Comparison of ENCODE assay signal across 11 cellular contexts in genomic region chr1:19425643-19426245, GRCh38. TPM values are rescaled to one million over a fixed set of nuclear protein-coding genes. Genes with fewer than 3 reads are reported as not detected.
DNase-seq lines count a peak whose midpoint lies in the region; ATAC-seq and TF ChIP-seq lines count a peak whose summit lies in the region.
"Had no signal": no experiment of that assay in that cellular context is flagged by ENCODE, and none has a peak within 500 bp of the region (broad histone marks: within the 10 kb centered on the region; RNA-seq: fewer than 3 reads in every experiment).

No MANE protein-coding gene starts in this region.

- no peak for ATAC-seq in naive thymus-derived CD4-positive, alpha-beta T cell
- ATAC-seq in GM19397 (IDR thresholded peaks at IDR 0.05; ENCODE audit: unreplicated experiment) = no peak
- no peak for ATAC-seq in GM19023 (IDR thresholded peaks at IDR 0.05; ENCODE audit: unreplicated experiment)

- no peaks in the 10 kb centered on the region for H3K36me3 Mint-ChIP-seq in activated naive CD4-positive, alpha-beta T cell treated with anti-CD3 and anti-CD28 coated beads, Interleukin-2, amount 50 U/mL, for 24 hours
- peaks cover 0 to 15% (median 0%) of the 10 kb centered on the region in 5 donors for H3K36me3 Mint-ChIP-seq in naive thymus-derived CD4-positive, alpha-beta T cell
- H3K36me3 Mint-ChIP-seq in type B pancreatic cell = no peaks in the 10 kb centered on the region

- DNase-seq in activated naive CD4-positive, alpha-beta T cell (lab: John Stamatoyannopoulos, UW) = no peak
- DNase-seq in ascending aorta (ENCODE audit: low spot score in 2 of 2) = no peak
- no peak for DNase-seq in naive thymus-derived CD4-positive, alpha-beta T cell
- no peak for DNase-seq in type B pancreatic cell (ENCODE audit: extremely low spot score, unreplicated experiment)
- DNase-seq in WERI-Rb-1 = no peak
- DNase-seq: activated CD8-positive, alpha-beta memory T cell treated with anti-CD3 and anti-CD28 coated beads for 24 hours; SHP77 treated with DMSO at 0.1 percent for 48 hours had no signal

- H3K4me3 ChIP-seq in ascending aorta (no peak overlapping the region), WERI-Rb-1 (ENCODE audit: low read depth, low read length) (no peak overlapping the region)
- no peak overlapping the region for H3K4me3 ChIP-seq in naive thymus-derived CD4-positive, alpha-beta T cell (ENCODE audit: low read length)
- H3K4me3 ChIP-seq: cardiac muscle cell had no signal

- intact Hi-C loops in ascending aorta (cut with DNase I) = no loop called here
- intact Hi-C loops in naive thymus-derived CD4-positive, alpha-beta T cell (cut with micrococcal nuclease) = no loop called here

- no peaks in the 10 kb centered on the region for H3K27me3 Mint-ChIP-seq in activated naive CD4-positive, alpha-beta T cell treated with anti-CD3 and anti-CD28 coated beads, Interleukin-2, amount 50 U/mL, for 24 hours
- no peaks in the 10 kb centered on the region for H3K27me3 Mint-ChIP-seq in naive thymus-derived CD4-positive, alpha-beta T cell
- H3K27me3 Mint-ChIP-seq in type B pancreatic cell = no peaks in the 10 kb centered on the region

- H3K4me1 Mint-ChIP-seq in activated naive CD4-positive, alpha-beta T cell treated with anti-CD3 and anti-CD28 coated beads, Interleukin-2, amount 50 U/mL, for 24 hours = peaks cover 92% of the 10 kb centered on the region
- H3K4me1 Mint-ChIP-seq in naive thymus-derived CD4-positive, alpha-beta T cell = peaks cover 62 to 99% (median 92%) of the 10 kb centered on the region in 7 donors
- H3K4me1 Mint-ChIP-seq in type B pancreatic cell (ENCODE audit: unreplicated experiment) = peaks cover 61% of the 10 kb centered on the region

- H3K27ac ChIP-seq in ascending aorta (peak overlapping the region; percentile 80), WERI-Rb-1 (no peak overlapping the region)
- H3K27ac ChIP-seq in naive thymus-derived CD4-positive, alpha-beta T cell (ENCODE audit: low read depth, low read length) = no peak overlapping the region
- H3K27ac ChIP-seq: cardiac muscle cell had no signal

- CTCF ChIA-PET in naive thymus-derived CD4-positive, alpha-beta T cell (lab: Charles Lee) = interaction anchor here (0.8 kb wide), 1 partner anchor 61 kb away, joined by 3 read pairs; no protein-coding TSS in a partner anchor

- H3K9me3 ChIP-seq in ascending aorta = no peaks in the 10 kb centered on the region
- no peaks in the 10 kb centered on the region for H3K9me3 ChIP-seq in naive thymus-derived CD4-positive, alpha-beta T cell (ENCODE audit: control insufficient read depth in 2 of 3, low read length in 3 of 3)
- no peaks in the 10 kb centered on the region for H3K9me3 ChIP-seq in WERI-Rb-1 (ENCODE audit: severe bottlenecking)

- peak overlapping the region; percentile 84 for H3K27ac Mint-ChIP-seq in activated naive CD4-positive, alpha-beta T cell treated with anti-CD3 and anti-CD28 coated beads, Interleukin-2, amount 50 U/mL, for 24 hours
- peak overlapping the region in 7 of 9 donors; percentile 50 to 88 (median 59) for H3K27ac Mint-ChIP-seq in naive thymus-derived CD4-positive, alpha-beta T cell
- H3K27ac Mint-ChIP-seq in type B pancreatic cell = peak overlapping the region; percentile 5

- TF ChIP-seq CTCF in ascending aorta (IDR thresholded peaks at IDR 0.05) (no peak), type B pancreatic cell (conservative IDR thresholded peaks at IDR 0.05) (no peak), WERI-Rb-1 (IDR thresholded peaks at IDR 0.05; ENCODE audit: low read depth, low read length) (no peak)

- H3K9me3 Mint-ChIP-seq in activated naive CD4-positive, alpha-beta T cell treated with anti-CD3 and anti-CD28 coated beads, Interleukin-2, amount 50 U/mL, for 24 hours = no peaks in the 10 kb centered on the region
- H3K9me3 Mint-ChIP-seq in naive thymus-derived CD4-positive, alpha-beta T cell = no peaks in the 10 kb centered on the region
- no peaks in the 10 kb centered on the region for H3K9me3 Mint-ChIP-seq in type B pancreatic cell

- no peak overlapping the region for H3K4me3 Mint-ChIP-seq in activated naive CD4-positive, alpha-beta T cell treated with anti-CD3 and anti-CD28 coated beads, Interleukin-2, amount 50 U/mL, for 24 hours
- peak overlapping the region in 4 of 10 donors; percentile 32 to 67 (median 48) for H3K4me3 Mint-ChIP-seq in naive thymus-derived CD4-positive, alpha-beta T cell
- no peak overlapping the region for H3K4me3 Mint-ChIP-seq in type B pancreatic cell

- no peaks in the 10 kb centered on the region for H3K36me3 ChIP-seq in ascending aorta
- peaks cover 0 to 12% (median 0%) of the 10 kb centered on the region in 3 experiments for H3K36me3 ChIP-seq in naive thymus-derived CD4-positive, alpha-beta T cell (ENCODE audit: control insufficient read depth in 2 of 3, insufficient read depth in 3 of 3, low read length in 3 of 3)
- no peaks in the 10 kb centered on the region; the same call in 1 of the 2 replicates for H3K36me3 ChIP-seq in WERI-Rb-1
- H3K36me3 ChIP-seq: cardiac muscle cell had no signal

- H3K27me3 ChIP-seq in ascending aorta (no peaks in the 10 kb centered on the region), WERI-Rb-1 (ENCODE audit: insufficient read depth, low read depth, severe bottlenecking) (no peaks in the 10 kb centered on the region)
- no peaks in the 10 kb centered on the region for H3K27me3 ChIP-seq in naive thymus-derived CD4-positive, alpha-beta T cell (ENCODE audit: control insufficient read depth in 2 of 2, insufficient read depth in 2 of 2, low read length in 2 of 2)
- H3K27me3 ChIP-seq: cardiac muscle cell had no signal

- POLR2A ChIA-PET in naive thymus-derived CD4-positive, alpha-beta T cell (lab: Charles Lee) = interaction anchor here (0.8 to 1.4 kb wide), 3 partner anchors 10 to 32 kb away, joined by 3 to 4 read pairs (median 4); no protein-coding TSS in a partner anchor

- H3K4me1 ChIP-seq in ascending aorta = peaks cover 43 to 91% of the 10 kb centered on the region in 2 donors
- peaks cover 56 to 82% of the 10 kb centered on the region in 2 donors for H3K4me1 ChIP-seq in naive thymus-derived CD4-positive, alpha-beta T cell (ENCODE audit: control insufficient read depth in 2 of 2, insufficient read depth in 2 of 2, low read length in 2 of 2)

RNA-seq across cellular contexts. Expression of gene CAPZB, which starts 59.6 kb away (rescaled TPM):
- total RNA-seq in ascending aorta = 102 TPM
- 100 to 1,000 TPM; 216 to 519 (median 264) TPM for total RNA-seq in naive thymus-derived CD4-positive, alpha-beta T cell
- 100 to 1,000 TPM; 522 to 559 TPM for polyA plus RNA-seq in naive thymus-derived CD4-positive, alpha-beta T cell
- total RNA-seq in type B pancreatic cell (ENCODE audit: low replicate concordance) = 264 and 286 TPM in 2 replicates

Comparison
In these comparisons a context has a peak if more than half of its experiments do, and no peak if none do; other contexts are left out.
1. H3K27ac Mint-ChIP-seq: peak in every context shown above with its lines; median percentile 84 in activated naive CD4-positive, alpha-beta T cell treated with anti-CD3 and anti-CD28 coated beads, Interleukin-2, amount 50 U/mL, for 24 hours; 59 in naive thymus-derived CD4-positive, alpha-beta T cell; 5 in type B pancreatic cell.
2. H3K27ac ChIP-seq: peak in ascending aorta (2 of 2); none in naive thymus-derived CD4-positive, alpha-beta T cell (single experiment) and WERI-Rb-1 (single experiment).